ENCODE assay signal across 35 cellular contexts in the genomic region with DNA sequence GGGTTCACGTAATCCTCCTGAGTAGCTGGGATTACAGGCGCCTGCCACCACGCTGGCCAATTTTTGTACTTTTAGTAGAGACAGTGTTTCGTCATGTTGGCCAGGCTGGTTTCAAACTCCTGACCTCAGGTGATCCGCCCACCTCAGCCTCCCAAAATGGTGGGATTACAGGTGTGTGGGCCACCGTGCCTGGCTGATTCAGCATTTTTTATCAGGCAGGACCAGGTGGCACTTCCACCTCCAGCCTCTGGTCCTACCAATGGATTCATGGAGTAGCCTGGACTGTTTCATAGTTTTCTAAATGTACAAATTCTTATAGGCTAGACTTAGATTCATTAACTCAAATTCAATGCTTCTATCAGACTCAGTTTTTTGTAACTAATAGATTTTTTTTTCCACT. TPM values are rescaled to one million over a fixed set of nuclear protein-coding genes. Genes with fewer than 3 reads are reported as not detected.
"Had no signal": no experiment of that assay in that cellular context is flagged by ENCODE, and none has a peak within 500 bp of the region (broad histone marks: within the 10 kb centered on the region; RNA-seq: fewer than 3 reads in every experiment).

No MANE protein-coding gene starts in this region.

- FAIRE-seq: colon, kidney, pancreas had no signal

- H3K4me3 Mint-ChIP-seq: endodermal cell; mesothelial cell of epicardium; natural killer cell treated with Interleukin-12 subunit alpha and Interleukin-12 subunit beta and Interleukin-15 and Interleukin-18, amount 100 ng/mL, for 72 hours; neural crest cell had no signal

- H3K4me2 ChIP-seq: hepatocyte, smooth muscle cell had no signal

- DNase-seq: effector CD8-positive, alpha-beta T cell; endodermal cell; foreskin keratinocyte; heart left ventricle; kidney; mesenchymal stem cell; mucosa of descending colon; naive B cell; pancreas; stimulated activated CD4-positive, alpha-beta T cell treated with anti-CD3 and anti-CD28 coated beads, Interleukin-12 subunit alpha, Interleukin-12 subunit beta, amount 100 ng/mL, for 4 hours; stimulated activated CD4-positive, alpha-beta T cell treated with anti-CD3 and anti-CD28 coated beads, Interleukin-1b, Interleukin-23, amount 100 ng/mL, for 48 hours; stimulated activated CD4-positive, alpha-beta T cell treated with anti-CD3 and anti-CD28 coated beads, Interleukin-4, amount 100 ng/mL, for 1 hour; stimulated activated CD8-positive, alpha-beta memory T cell treated with anti-CD3 and anti-CD28 coated beads, Interleukin-4, amount 100 ng/mL, for 48 hours; stimulated activated naive CD4-positive, alpha-beta T cell treated with Interleukin-2 at 50 U/mL for 16 hours; upper lobe of right lung; uterus had no signal

- H3K9me3 Mint-ChIP-seq: endodermal cell; mesothelial cell of epicardium; naive B cell; natural killer cell treated with Interleukin-12 subunit alpha and Interleukin-12 subunit beta and Interleukin-15 and Interleukin-18, amount 100 ng/mL, for 72 hours; neural crest cell had no signal

- H3K4me1 ChIP-seq: foreskin keratinocyte, pancreas, tibial nerve, upper lobe of right lung, uterus had no signal

- H3K27ac Mint-ChIP-seq: endodermal cell, mesothelial cell of epicardium had no signal

- H3K27me3 ChIP-seq: esophagus muscularis mucosa, foreskin keratinocyte, gastroesophageal sphincter, heart left ventricle, hepatocyte, neutrophil, pancreas, tibial nerve, upper lobe of right lung, uterus had no signal

- H3K4me1 Mint-ChIP-seq: endodermal cell had no signal

- H3K27me3 Mint-ChIP-seq: naive B cell; natural killer cell treated with Interleukin-12 subunit alpha and Interleukin-12 subunit beta and Interleukin-15 and Interleukin-18, amount 100 ng/mL, for 72 hours had no signal

- H3K36me3 ChIP-seq: uterus had no signal

- H3K27ac ChIP-seq: esophagus muscularis mucosa, foreskin keratinocyte, gastroesophageal sphincter, heart left ventricle, hepatocyte, pancreas, thoracic aorta, tibial nerve, upper lobe of right lung, uterus had no signal

- H2AFZ ChIP-seq: hepatocyte had no signal

- ATAC-seq: foreskin keratinocyte; gastroesophageal sphincter; heart left ventricle; left lobe of liver; mucosa of descending colon; natural killer cell treated with Interleukin-12 subunit alpha and Interleukin-12 subunit beta and Interleukin-15 and Interleukin-18, amount 100 ng/mL, for 72 hours; pancreas; sciatic nerve; upper lobe of right lung had no signal

- H3K9me3 ChIP-seq: esophagus muscularis mucosa, gastroesophageal sphincter, heart left ventricle, mucosa of descending colon, neutrophil, pancreas, thoracic aorta, tibial nerve, upper lobe of right lung, uterus had no signal

- H3K4me3 ChIP-seq: esophagus muscularis mucosa, gastroesophageal sphincter, heart left ventricle, hepatocyte, lung, mucosa of descending colon, pancreas, smooth muscle cell, thoracic aorta, tibial nerve, upper lobe of right lung, uterus had no signal

RNA-seq across cellular contexts. Expression of a gene that starts 42.9 kb away (rescaled TPM):
- total RNA-seq: endodermal cell; epithelial cell of proximal tubule; esophagus muscularis mucosa; fibroblast of lung; foreskin keratinocyte; heart left ventricle; hepatocyte; kidney; left lobe of liver; liver; lung; mesothelial cell of epicardium; mucosa of descending colon; natural killer cell treated with Interleukin-12 subunit alpha and Interleukin-12 subunit beta and Interleukin-15 and Interleukin-18, amount 100 ng/mL, for 72 hours; neural crest cell; omental fat pad; pancreas; posterior vena cava; sciatic nerve; smooth muscle cell; thoracic aorta; tibial nerve; upper lobe of right lung; uterus had no signal
- polyA plus RNA-seq: fibroblast of lung, foreskin keratinocyte, heart left ventricle, hepatocyte, liver, lung, pancreas, smooth muscle cell had no signal
